ENCODE assay signal across 29 cellular contexts in the genomic region with DNA sequence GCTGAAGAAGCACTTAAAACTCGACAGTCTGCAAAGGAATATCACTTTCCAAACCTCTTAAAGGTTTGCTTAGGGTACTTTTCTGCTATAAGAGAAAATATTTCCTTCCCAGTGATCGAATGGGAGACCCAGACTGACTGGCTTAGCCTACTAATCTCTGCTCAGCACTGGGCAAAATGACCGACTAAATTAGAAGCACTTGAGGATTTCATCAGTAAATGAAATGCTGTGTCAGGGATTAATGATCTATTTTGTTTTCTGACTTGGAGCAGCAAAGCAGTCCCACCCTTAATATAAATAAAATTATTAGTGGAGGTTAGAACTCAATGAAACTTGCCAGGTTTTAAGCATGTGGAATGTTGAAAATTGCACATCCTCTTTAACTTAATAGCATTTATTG.
"Had no signal": no experiment of that assay in that cellular context is flagged by ENCODE, and none has a peak within 500 bp of the region (broad histone marks: within the 10 kb centered on the region; RNA-seq: fewer than 3 reads in every experiment).

No MANE protein-coding gene starts in this region.

- ATAC-seq: effector memory CD8-positive, alpha-beta T cell; heart right ventricle; left cardiac atrium; left lung; mucosa of descending colon; natural killer cell treated with Interleukin-12 subunit alpha and Interleukin-12 subunit beta and Interleukin-15 and Interleukin-18, amount 100 ng/mL, for 72 hours; pancreas; sciatic nerve; stimulated activated naive CD8-positive, alpha-beta T cell treated with anti-CD3 and anti-CD28 coated beads, Interleukin-15, amount 100 ng/mL, for 72 hours; upper lobe of right lung had no signal

- H3K9me3 ChIP-seq: esophagus squamous epithelium, mucosa of descending colon, neutrophil, pancreas, suprapubic skin, upper lobe of right lung, uterus had no signal

- H3K36me3 ChIP-seq: esophagus squamous epithelium, heart right ventricle, left lung, neutrophil, pancreas, suprapubic skin, transverse colon, upper lobe of right lung, uterus had no signal

- H3K4me3 ChIP-seq: coronary artery, esophagus squamous epithelium, heart right ventricle, left lung, mucosa of descending colon, pancreas, smooth muscle cell, suprapubic skin, transverse colon, upper lobe of right lung, uterus had no signal

- H3K4me1 ChIP-seq: esophagus squamous epithelium, heart right ventricle, left lung, pancreas, transverse colon, upper lobe of right lung, uterus had no signal

- H3K27me3 ChIP-seq: esophagus squamous epithelium, heart right ventricle, left lung, neutrophil, pancreas, suprapubic skin, transverse colon, upper lobe of right lung, uterus had no signal

- DNase-seq: dermis blood vessel endothelial cell; effector memory CD8-positive, alpha-beta T cell; erythroblast; esophagus squamous epithelium; foreskin melanocyte; glutamatergic neuron; heart right ventricle; hippocampal formation; left cardiac atrium; left lung; mesenchymal stem cell; mucosa of descending colon; naive B cell; pancreas; stimulated activated CD4-positive, alpha-beta T cell treated with anti-CD3 and anti-CD28 coated beads, Interleukin-12 subunit alpha, Interleukin-12 subunit beta, amount 100 ng/mL, for 4 hours; stimulated activated CD4-positive, alpha-beta T cell treated with anti-CD3 and anti-CD28 coated beads, Interleukin-1b, Interleukin-23, amount 100 ng/mL, for 48 hours; stimulated activated CD4-positive, alpha-beta T cell treated with anti-CD3 and anti-CD28 coated beads, Interleukin-4, amount 100 ng/mL, for 1 hour; stimulated activated CD8-positive, alpha-beta memory T cell treated with anti-CD3 and anti-CD28 coated beads, Interleukin-4, amount 100 ng/mL, for 48 hours; stimulated activated naive CD4-positive, alpha-beta T cell; stimulated activated naive CD8-positive, alpha-beta T cell treated with anti-CD3 and anti-CD28 coated beads, Interleukin-15, amount 100 ng/mL, for 72 hours; transverse colon; upper lobe of right lung; uterus had no signal
